In the genomic region with DNA sequence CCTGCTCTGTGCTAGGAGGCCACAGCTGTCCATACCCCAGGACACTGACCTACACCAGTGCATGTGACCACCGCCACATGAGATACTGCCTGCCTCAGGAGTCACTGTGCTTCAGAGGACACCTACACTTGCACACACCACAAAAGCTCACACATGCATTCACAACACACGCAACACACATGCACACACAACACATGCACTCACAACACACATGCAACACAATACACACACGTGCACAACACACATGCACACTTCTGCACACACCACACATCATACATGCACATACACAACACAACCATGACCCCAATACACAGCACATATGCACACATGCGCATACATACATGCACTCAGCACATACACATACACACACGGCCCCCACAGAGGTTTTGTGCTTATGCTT, we compare ENCODE assay signal across 1 cellular context.
TF ChIP-seq lines count a peak whose summit lies in the region.

No MANE protein-coding gene starts in this region.

TF ChIP-seq in K562, 482 proteins besides CTCF, POLR2A, EP300 and RAD21:
- no peak for TF ChIP-seq ZSCAN32 (CRISPR knock-in tag; IDR thresholded peaks at IDR 0.05)
- TF ChIP-seq, protein P1, sequence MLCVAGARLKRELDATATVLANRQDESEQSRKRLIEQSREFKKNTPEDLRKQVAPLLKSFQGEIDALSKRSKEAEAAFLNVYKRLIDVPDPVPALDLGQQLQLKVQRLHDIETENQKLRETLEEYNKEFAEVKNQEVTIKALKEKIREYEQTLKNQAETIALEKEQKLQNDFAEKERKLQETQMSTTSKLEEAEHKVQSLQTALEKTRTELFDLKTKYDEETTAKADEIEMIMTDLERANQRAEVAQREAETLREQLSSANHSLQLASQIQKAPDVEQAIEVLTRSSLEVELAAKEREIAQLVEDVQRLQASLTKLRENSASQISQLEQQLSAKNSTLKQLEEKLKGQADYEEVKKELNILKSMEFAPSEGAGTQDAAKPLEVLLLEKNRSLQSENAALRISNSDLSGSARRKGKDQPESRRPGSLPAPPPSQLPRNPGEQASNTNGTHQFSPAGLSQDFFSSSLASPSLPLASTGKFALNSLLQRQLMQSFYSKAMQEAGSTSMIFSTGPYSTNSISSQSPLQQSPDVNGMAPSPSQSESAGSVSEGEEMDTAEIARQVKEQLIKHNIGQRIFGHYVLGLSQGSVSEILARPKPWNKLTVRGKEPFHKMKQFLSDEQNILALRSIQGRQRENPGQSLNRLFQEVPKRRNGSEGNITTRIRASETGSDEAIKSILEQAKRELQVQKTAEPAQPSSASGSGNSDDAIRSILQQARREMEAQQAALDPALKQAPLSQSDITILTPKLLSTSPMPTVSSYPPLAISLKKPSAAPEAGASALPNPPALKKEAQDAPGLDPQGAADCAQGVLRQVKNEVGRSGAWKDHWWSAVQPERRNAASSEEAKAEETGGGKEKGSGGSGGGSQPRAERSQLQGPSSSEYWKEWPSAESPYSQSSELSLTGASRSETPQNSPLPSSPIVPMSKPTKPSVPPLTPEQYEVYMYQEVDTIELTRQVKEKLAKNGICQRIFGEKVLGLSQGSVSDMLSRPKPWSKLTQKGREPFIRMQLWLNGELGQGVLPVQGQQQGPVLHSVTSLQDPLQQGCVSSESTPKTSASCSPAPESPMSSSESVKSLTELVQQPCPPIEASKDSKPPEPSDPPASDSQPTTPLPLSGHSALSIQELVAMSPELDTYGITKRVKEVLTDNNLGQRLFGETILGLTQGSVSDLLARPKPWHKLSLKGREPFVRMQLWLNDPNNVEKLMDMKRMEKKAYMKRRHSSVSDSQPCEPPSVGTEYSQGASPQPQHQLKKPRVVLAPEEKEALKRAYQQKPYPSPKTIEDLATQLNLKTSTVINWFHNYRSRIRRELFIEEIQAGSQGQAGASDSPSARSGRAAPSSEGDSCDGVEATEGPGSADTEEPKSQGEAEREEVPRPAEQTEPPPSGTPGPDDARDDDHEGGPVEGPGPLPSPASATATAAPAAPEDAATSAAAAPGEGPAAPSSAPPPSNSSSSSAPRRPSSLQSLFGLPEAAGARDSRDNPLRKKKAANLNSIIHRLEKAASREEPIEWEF (CRISPR knock-in tag; IDR thresholded peaks at IDR 0.05) = no peak
- TF ChIP-seq ZNF347 (CRISPR knock-in tag; IDR thresholded peaks at IDR 0.05; ENCODE audit: low read depth) = no peak
- no peak for TF ChIP-seq RHOXF2B (CRISPR knock-in tag; conservative IDR thresholded peaks at IDR 0.05)
- TF ChIP-seq, protein P2, sequence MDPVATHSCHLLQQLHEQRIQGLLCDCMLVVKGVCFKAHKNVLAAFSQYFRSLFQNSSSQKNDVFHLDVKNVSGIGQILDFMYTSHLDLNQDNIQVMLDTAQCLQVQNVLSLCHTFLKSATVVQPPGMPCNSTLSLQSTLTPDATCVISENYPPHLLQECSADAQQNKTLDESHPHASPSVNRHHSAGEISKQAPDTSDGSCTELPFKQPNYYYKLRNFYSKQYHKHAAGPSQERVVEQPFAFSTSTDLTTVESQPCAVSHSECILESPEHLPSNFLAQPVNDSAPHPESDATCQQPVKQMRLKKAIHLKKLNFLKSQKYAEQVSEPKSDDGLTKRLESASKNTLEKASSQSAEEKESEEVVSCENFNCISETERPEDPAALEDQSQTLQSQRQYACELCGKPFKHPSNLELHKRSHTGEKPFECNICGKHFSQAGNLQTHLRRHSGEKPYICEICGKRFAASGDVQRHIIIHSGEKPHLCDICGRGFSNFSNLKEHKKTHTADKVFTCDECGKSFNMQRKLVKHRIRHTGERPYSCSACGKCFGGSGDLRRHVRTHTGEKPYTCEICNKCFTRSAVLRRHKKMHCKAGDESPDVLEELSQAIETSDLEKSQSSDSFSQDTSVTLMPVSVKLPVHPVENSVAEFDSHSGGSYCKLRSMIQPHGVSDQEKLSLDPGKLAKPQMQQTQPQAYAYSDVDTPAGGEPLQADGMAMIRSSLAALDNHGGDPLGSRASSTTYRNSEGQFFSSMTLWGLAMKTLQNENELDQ (CRISPR knock-in tag; IDR thresholded peaks at IDR 0.05; ENCODE audit: borderline replicate concordance) = no peak
- no peak for TF ChIP-seq SMAD3 (CRISPR knock-in tag; conservative IDR thresholded peaks at IDR 0.05)
- TF ChIP-seq ZNF79 (CRISPR knock-in tag; IDR thresholded peaks at IDR 0.05; ENCODE audit: low read depth) = no peak
- TF ChIP-seq, protein P3, sequence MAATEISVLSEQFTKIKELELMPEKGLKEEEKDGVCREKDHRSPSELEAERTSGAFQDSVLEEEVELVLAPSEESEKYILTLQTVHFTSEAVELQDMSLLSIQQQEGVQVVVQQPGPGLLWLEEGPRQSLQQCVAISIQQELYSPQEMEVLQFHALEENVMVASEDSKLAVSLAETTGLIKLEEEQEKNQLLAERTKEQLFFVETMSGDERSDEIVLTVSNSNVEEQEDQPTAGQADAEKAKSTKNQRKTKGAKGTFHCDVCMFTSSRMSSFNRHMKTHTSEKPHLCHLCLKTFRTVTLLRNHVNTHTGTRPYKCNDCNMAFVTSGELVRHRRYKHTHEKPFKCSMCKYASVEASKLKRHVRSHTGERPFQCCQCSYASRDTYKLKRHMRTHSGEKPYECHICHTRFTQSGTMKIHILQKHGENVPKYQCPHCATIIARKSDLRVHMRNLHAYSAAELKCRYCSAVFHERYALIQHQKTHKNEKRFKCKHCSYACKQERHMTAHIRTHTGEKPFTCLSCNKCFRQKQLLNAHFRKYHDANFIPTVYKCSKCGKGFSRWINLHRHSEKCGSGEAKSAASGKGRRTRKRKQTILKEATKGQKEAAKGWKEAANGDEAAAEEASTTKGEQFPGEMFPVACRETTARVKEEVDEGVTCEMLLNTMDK (IDR thresholded peaks at IDR 0.05; ENCODE audit: borderline replicate concordance, insufficient read depth, low read depth, low read length, poor library complexity, severe bottlenecking) = no peak
- TF ChIP-seq C11orf30 (IDR thresholded peaks at IDR 0.05; ENCODE audit: low read depth) = no peak
- TF ChIP-seq ZSCAN29 (IDR thresholded peaks at IDR 0.05) = no peak
- TF ChIP-seq ZNF280A (IDR thresholded peaks at IDR 0.05; ENCODE audit: low read depth, partially characterized antibody) = no peak
- TF ChIP-seq SMAD1 (IDR thresholded peaks at IDR 0.05; ENCODE audit: low read depth, low read length, partially characterized antibody) = no peak
- TF ChIP-seq XRCC5 (IDR thresholded peaks at IDR 0.05; ENCODE audit: low read depth, low read length) = no peak
- no peak for TF ChIP-seq SIN3B (IDR thresholded peaks at IDR 0.05; ENCODE audit: low read depth)
